13 cellular contexts compared by ENCODE assay signal in genomic region chrX:149773026-149773425, GRCh38. TPM values are rescaled to one million over a fixed set of nuclear protein-coding genes. Genes with fewer than 3 reads are reported as not detected.
"Had no signal": no experiment of that assay in that cellular context is flagged by ENCODE, and none has a peak within 500 bp of the region (broad histone marks: within the 10 kb centered on the region; RNA-seq: fewer than 3 reads in every experiment).

No MANE protein-coding gene starts in this region.

RNA-seq across cellular contexts. Expression of gene MAGEA9, which starts 8.7 kb away (rescaled TPM):
- total RNA-seq: activated B cell treated with CpG ODN at 0.5 μM for 24 hours; activated CD4-positive, alpha-beta memory T cell treated with anti-CD3 and anti-CD28 coated beads for 36 hours; activated CD4-positive, alpha-beta memory T cell treated with anti-CD3 and anti-CD28 coated beads, Interleukin-2, amount 10 ng/mL, durations not matched to agents 7 days and 5 days; activated CD4-positive, alpha-beta T cell treated with anti-CD3 and anti-CD28 coated beads for 36 hours; activated CD4-positive, alpha-beta T cell treated with anti-CD3 and anti-CD28 coated beads, Interleukin-2, amount 10 ng/mL, durations not matched to agents 24 days and 14 days; activated CD4-positive, alpha-beta T cell treated with anti-CD3 and anti-CD28 coated beads, Interleukin-2, amount 10 ng/mL, durations not matched to agents 7 days and 5 days; activated CD8-positive, alpha-beta memory T cell treated with anti-CD3 and anti-CD28 coated beads for 36 hours; activated CD8-positive, alpha-beta memory T cell treated with anti-CD3 and anti-CD28 coated beads, Interleukin-2, amount 10 ng/mL, durations not matched to agents 7 days and 5 days; activated CD8-positive, alpha-beta T cell treated with anti-CD3 and anti-CD28 coated beads for 36 hours; activated CD8-positive, alpha-beta T cell treated with anti-CD3 and anti-CD28 coated beads, Interleukin-2, amount 10 ng/mL, durations not matched to agents 7 days and 5 days; T-helper 17 cell; T-helper 2 cell treated with Interferon-gamma antibody and Interleukin-4, amounts not matched to agents 100 ng/mL and 5 ng/mL, for 36 hours; WTC11 had no signal
